In genomic region chr13:34070544-34071303, GRCh38 we compare ENCODE assay signal across 25 cellular contexts.
"Had no signal": no experiment of that assay in that cellular context is flagged by ENCODE, and none has a peak within 500 bp of the region (broad histone marks: within the 10 kb centered on the region; RNA-seq: fewer than 3 reads in every experiment).

No MANE protein-coding gene starts in this region.

- H3K4me3 ChIP-seq: coronary artery, esophagus squamous epithelium, heart right ventricle, left lung, ovary, psoas muscle, testis, tibial artery, upper lobe of right lung, uterus had no signal

- H3K27me3 ChIP-seq: esophagus squamous epithelium, heart right ventricle, left lung, ovary, testis, tibial artery, upper lobe of right lung, uterus had no signal

- H3K9me3 ChIP-seq: esophagus squamous epithelium, ovary, psoas muscle, testis, upper lobe of right lung, uterus had no signal

- H3K27ac ChIP-seq: coronary artery, esophagus squamous epithelium, heart right ventricle, left lung, ovary, psoas muscle, testis, tibial artery, upper lobe of right lung, uterus had no signal

- DNase-seq: effector memory CD4-positive, alpha-beta T cell; erythroblast; esophagus squamous epithelium; glutamatergic neuron; heart right ventricle; hippocampal formation; left cardiac atrium; left lung; mesendoderm; midbrain; natural killer cell; occipital lobe; ovary; posterior cingulate gyrus; psoas muscle; right cardiac atrium; stimulated activated CD4-positive, alpha-beta T cell treated with anti-CD3 and anti-CD28 coated beads, Interleukin-4, amount 100 ng/mL, for 4 hours; stimulated activated naive CD8-positive, alpha-beta T cell treated with anti-CD3 and anti-CD28 coated beads, Interleukin-15, Interleukin-2, amounts not matched to agents 100 U/mL and 50 U/mL, for 24 hours; substantia nigra; testis; tibial artery; upper lobe of right lung; uterus had no signal

- ATAC-seq: heart right ventricle; left cardiac atrium; left lung; natural killer cell; psoas muscle; right cardiac atrium; stimulated activated memory B cell treated with anti-CD40 and anti-IgM and Interleukin-4, amounts not matched to agents 10 μg/mL and 1 μg/mL and 100 μg/mL, for 72 hours; stimulated activated naive CD8-positive, alpha-beta T cell treated with anti-CD3 and anti-CD28 coated beads, Interleukin-15, Interleukin-2, amounts not matched to agents 100 U/mL and 50 U/mL, for 24 hours; upper lobe of right lung had no signal

- H3K4me1 ChIP-seq: esophagus squamous epithelium, heart right ventricle, left lung, psoas muscle, testis, tibial artery, upper lobe of right lung, uterus had no signal

- H3K36me3 ChIP-seq: esophagus squamous epithelium, heart right ventricle, left lung, ovary, tibial artery, upper lobe of right lung, uterus had no signal
